ENCODE assay signal across 9 cellular contexts in genomic region chr19:45456500-45456815, GRCh38. TPM values are rescaled to one million over a fixed set of nuclear protein-coding genes. Genes with fewer than 3 reads are reported as not detected.
DNase-seq lines count a peak whose midpoint lies in the region; ATAC-seq, FAIRE-seq and TF ChIP-seq lines count a peak whose summit lies in the region.
"Had no signal": no experiment of that assay in that cellular context is flagged by ENCODE, and none has a peak within 500 bp of the region (broad histone marks: within the 10 kb centered on the region; RNA-seq: fewer than 3 reads in every experiment).

No MANE protein-coding gene starts in this region.

- H3K4me3 ChIP-seq in HUES64 (ENCODE audit: low read length) (peak overlapping the region; percentile 33), GM12878 (no peak overlapping the region), thyroid gland (replicated peaks in 1 of 3) (no peak overlapping the region), MG63 (no peak overlapping the region)

- H3K36me3 Mint-ChIP-seq in mesothelial cell of epicardium = no peaks in the 10 kb centered on the region

- no peaks in the 10 kb centered on the region for H3K36me3 ChIP-seq in HUES64 (ENCODE audit: insufficient read depth, low read length)
- H3K36me3 ChIP-seq in GM12878 (ENCODE audit: control insufficient read depth in 2 of 2, insufficient read depth in 2 of 2, low read length in 1 of 2) = no peaks in the 10 kb centered on the region
- no peaks in the 10 kb centered on the region for H3K36me3 ChIP-seq in thyroid gland
- H3K36me3 ChIP-seq in MG63 = no peaks in the 10 kb centered on the region

- H3K79me2 ChIP-seq in GM12878 (ENCODE audit: control insufficient read depth, insufficient read depth, low read length) = no peaks in the 10 kb centered on the region

- H3K4me1 ChIP-seq in HUES64 (ENCODE audit: insufficient read depth, low read length) (peaks cover 6% of the 10 kb centered on the region; the same call in 1 of the 2 replicates), GM12878 (ENCODE audit: control insufficient read depth, insufficient read depth, low read length) (peaks cover 28% of the 10 kb centered on the region), thyroid gland (peaks cover 14 to 22% of the 10 kb centered on the region in 2 donors)

- peak overlapping the region; percentile 99 for H3K27ac Mint-ChIP-seq in mesothelial cell of epicardium

- H3K27me3 ChIP-seq in HUES64 (ENCODE audit: insufficient read depth, low read length) = peaks cover 7% of the 10 kb centered on the region
- no peaks in the 10 kb centered on the region for H3K27me3 ChIP-seq in GM12878 (replicated peaks in 1 of 2; ENCODE audit: control insufficient read depth in 2 of 2, insufficient read depth in 2 of 2, low read length in 1 of 2)
- H3K27me3 ChIP-seq in thyroid gland = no peaks in the 10 kb centered on the region
- H3K27me3 ChIP-seq in MG63 = no peaks in the 10 kb centered on the region

- peaks cover 32% of the 10 kb centered on the region for H3K4me1 Mint-ChIP-seq in mesothelial cell of epicardium

- TF ChIP-seq RAD21 in GM12878 (IDR thresholded peaks at IDR 0.05; ENCODE audit: insufficient read depth, low read depth, low read length) = no peak

- no peak for TF ChIP-seq CTCF in GM12878 (IDR thresholded peaks at IDR 0.05 in 2 of 3, conservative IDR thresholded peaks at IDR 0.05 in 1 of 3; ENCODE audit: control insufficient read depth in 2 of 3, extremely low read depth in 1 of 3, insufficient read depth in 1 of 3, low read depth in 3 of 3, low read length in 3 of 3)
- no peak for TF ChIP-seq CTCF in mesothelial cell of epicardium (IDR thresholded peaks at IDR 0.05; ENCODE audit: unreplicated experiment)
- no peak for TF ChIP-seq CTCF in thyroid gland (IDR thresholded peaks at IDR 0.05)

- WGBS in HUES64 = 83% methylated on average over 2 of the region's 2 CpGs
- 50% methylated on average over 2 of the region's 2 CpGs for WGBS in GM12878 (ENCODE audit: insufficient coverage, insufficient replicate concordance, low lambda C conversion rate, missing lambda C conversion rate)
- WGBS in thyroid gland, 2 donors = 71 to 86% methylated on average over 2 of the region's 2 CpGs

- TF ChIP-seq EP300 in GM12878 (IDR thresholded peaks at IDR 0.05; ENCODE audit: borderline replicate concordance in 1 of 2, control insufficient read depth in 1 of 2, low read depth in 2 of 2, low read length in 2 of 2) = no peak

- no peak overlapping the region for H3K4me3 Mint-ChIP-seq in mesothelial cell of epicardium

- H3K27ac ChIP-seq in HUES64 (ENCODE audit: low read depth, low read length) = peak overlapping the region; percentile 89
- 0 out of 2 replicates have a peak overlapping the region, but pooled peaks have one; percentile 33 for H3K27ac ChIP-seq in GM12878 (ENCODE audit: control insufficient read depth, insufficient read depth)
- H3K27ac ChIP-seq in thyroid gland = peak overlapping the region in 2 of 3 donors; percentile 72 to 88

- no peak for FAIRE-seq in GM12878 (lab: Jason Lieb, UNC)

- peak overlapping the region; percentile 6 for H2AFZ ChIP-seq in GM12878 (ENCODE audit: control insufficient read depth, low read depth, low read length)

- no peaks in the 10 kb centered on the region for H3K27me3 Mint-ChIP-seq in mesothelial cell of epicardium (ENCODE audit: low read depth)

- H3K9me3 ChIP-seq in HUES64 (ENCODE audit: insufficient read depth, low read depth, low read length) = no peaks in the 10 kb centered on the region
- no peaks in the 10 kb centered on the region for H3K9me3 ChIP-seq in GM12878 (replicated peaks; ENCODE audit: control insufficient read depth, insufficient read depth, low read length)
- H3K9me3 ChIP-seq in thyroid gland = no peaks in the 10 kb centered on the region
- no peaks in the 10 kb centered on the region for H3K9me3 ChIP-seq in MG63

- TF ChIP-seq POLR2A in GM12878 (IDR thresholded peaks at IDR 0.05; ENCODE audit: low read depth, low read length) (no peak), thyroid gland (IDR thresholded peaks at IDR 0.05) (no peak)

- peak overlapping the region; percentile 10; the same call in 1 of the 2 replicates for H3K4me2 ChIP-seq in GM12878 (ENCODE audit: control insufficient read depth, insufficient read depth)

- RAD21 ChIA-PET in GM12878 (lab: Charles Lee; ENCODE audit: unreplicated experiment) = interaction anchor here (1.0 to 2.9 kb wide), 3 partner anchors 11 to 17 kb away, joined by 4 to 13 read pairs (median 6); partner anchors contain the start of gene FOSB

- intact Hi-C loops in GM12878 (cut with micrococcal nuclease; ENCODE audit: unreplicated experiment) (no loop called here), thyroid gland (cut with DNase I) (no loop called here)

- no peaks in the 10 kb centered on the region for H3K9me3 Mint-ChIP-seq in mesothelial cell of epicardium

- CTCF ChIA-PET in GM12878 (lab: Yijun Ruan, JAX) = interaction anchor here (0.6 to 2.4 kb wide), 11 partner anchors 10 to 878 kb away, joined by 3 to 15 read pairs (median 4); partner anchors contain the start of gene FOSB

- no peaks in the 10 kb centered on the region for H4K20me1 ChIP-seq in GM12878 (ENCODE audit: control insufficient read depth, insufficient read depth)

- POLR2A ChIA-PET in GM12878 (lab: Charles Lee) = interaction anchor here (0.5 to 1.3 kb wide), 11 partner anchors 10 to 1067 kb away, joined by 3 to 11 read pairs (median 3); partner anchors contain the start of gene FOSB

- SMC1A ChIA-PET in GM12878 (lab: Charles Lee; ENCODE audit: uncharacterized antibody, unreplicated experiment) = interaction anchor here (0.9 to 2.2 kb wide), 5 partner anchors 11 to 22 kb away, joined by 3 to 10 read pairs (median 4); partner anchors contain the start of gene FOSB

- DNase-seq in GM12878 (ENCODE audit: low read depth, low spot score) = no peak
- DNase-seq in mesothelial cell of epicardium (ENCODE audit: low spot score in 2 of 2, unreplicated experiment in 2 of 2) = no peak
- DNase-seq in thyroid gland = no peak
- DNase-seq in MG63 = no peak
- no peak for DNase-seq in NAMALWA (ENCODE audit: low spot score)
- DNase-seq: NCI-H2227 treated with DMSO at 0.1 percent for 48 hours had no signal

- H3K9ac ChIP-seq in HUES64 (ENCODE audit: low read depth, low read length) (peak overlapping the region; percentile 81), GM12878 (ENCODE audit: control insufficient read depth, insufficient read depth, low read length) (no peak overlapping the region)

- ATAC-seq in GM12878 (no peak), esophagus mucosa (no peak)

- in situ Hi-C loops in GM12878 (cut with MboI) = loop anchor here (25.0 kb wide), 1 partner anchor 1694 kb away; the partner anchor contains the start of gene SMG9

- no TSS peak for BruUV-seq in GM12878 (replicated peaks; lab: Mats Ljungman, UMichigan)

RNA-seq across cellular contexts. Expression of gene FOSB, which starts 11.3 kb away (rescaled TPM):
- polyA plus RNA-seq in HUES64 (2013, experiment 1 of 2) = 0.25 TPM
- 0.44 TPM for polyA plus RNA-seq in HUES64 (2013, experiment 2 of 2)
- 2.5 and 2.8 TPM in 2 replicates for total RNA-seq in GM12878 (2013; cell fraction: nucleolus; rRNA removed)
- 0.11 and 0.44 TPM in 2 replicates for total RNA-seq in GM12878 (2014; rRNA removed)
- 0.14 and 0.31 TPM in 2 replicates for total RNA-seq in GM12878 (2014; rRNA removed; fragmentation: Illumina TruSeq; extraction: Trizol)
- total RNA-seq in GM12878 (2021) = 0.56 and 0.69 TPM in 2 replicates
- 0.52 TPM for polyA plus RNA-seq in GM12878 (2011; ENCODE audit: low read depth)
- 0.13 and 0.20 TPM in 2 replicates for polyA plus RNA-seq in GM12878 (2011; rRNA removed)
- polyA plus RNA-seq in GM12878 (2011; cell fraction: cytosol; rRNA removed) = 0.25 and 0.34 TPM in 2 replicates
- polyA plus RNA-seq in GM12878 (2011; cell fraction: nucleus; rRNA removed) = 1.6 and 1.8 TPM in 2 replicates
- 0.83 and 1.1 TPM in 2 replicates for polyA plus RNA-seq in GM12878 (2012)
- polyA plus RNA-seq in GM12878 (2014; fragmentation: Illumina TruSeq; extraction: Trizol) = 0.28 and 0.35 TPM in 2 replicates
- under 1 TPM; 0.06 to 0.07 TPM for polyA plus RNA-seq in GM12878 (2014; fragmentation: Nextera tagmentation; extraction: Ambion mirVana)
- polyA plus RNA-seq in GM12878 (2014; rRNA removed) = 0.24 and 0.34 TPM in 2 replicates
- polyA plus RNA-seq in GM12878 (2016; fragmentation: Nextera tagmentation; extraction: Ambion mirVana) = under 1 TPM; 0.29 to 0.45 TPM
- polyA minus RNA-seq in GM12878 (2011; rRNA and poly(A)+ RNA removed) = 1.8 and 2.5 TPM in 2 replicates
- polyA minus RNA-seq in GM12878 (2011; cell fraction: cytosol; rRNA and poly(A)+ RNA removed) = not detected in 2 replicates
- polyA minus RNA-seq in GM12878 (2011; cell fraction: nucleus; rRNA and poly(A)+ RNA removed) = 3.9 and 7.5 TPM in 2 replicates
- 272 to 287 TPM (median 278 TPM) in 3 replicates for total RNA-seq in mesothelial cell of epicardium
- total RNA-seq in thyroid gland = 1 to 10 TPM; 1.6 to 3.3 (median 2.4) TPM
- 0.33 TPM in 1 of 2 replicates, not detected in the other for total RNA-seq in MG63 (2014; rRNA removed; shearing (Covaris generic); ENCODE audit: low replicate concordance)
- 2.5 TPM for total RNA-seq in esophagus mucosa

RNA-seq across cellular contexts. Expression of gene ERCC1, which starts 32.7 kb away (rescaled TPM):
- polyA plus RNA-seq in HUES64 (2013, experiment 1 of 2) = 34.4 TPM
- 45.5 TPM for polyA plus RNA-seq in HUES64 (2013, experiment 2 of 2)
- 59.3 and 59.4 TPM in 2 replicates for total RNA-seq in GM12878 (2013; cell fraction: nucleolus; rRNA removed)
- 74.7 and 82.6 TPM in 2 replicates for total RNA-seq in GM12878 (2014; rRNA removed)
- 45.4 and 57.2 TPM in 2 replicates for total RNA-seq in GM12878 (2014; rRNA removed; fragmentation: Illumina TruSeq; extraction: Trizol)
- 70.1 and 75.3 TPM in 2 replicates for total RNA-seq in GM12878 (2021)
- polyA plus RNA-seq in GM12878 (2011; ENCODE audit: low read depth) = 161 TPM
- 36.8 and 65.0 TPM in 2 replicates for polyA plus RNA-seq in GM12878 (2011; rRNA removed)
- 105 and 127 TPM in 2 replicates for polyA plus RNA-seq in GM12878 (2011; cell fraction: cytosol; rRNA removed)
- 101 and 105 TPM in 2 replicates for polyA plus RNA-seq in GM12878 (2011; cell fraction: nucleus; rRNA removed)
- polyA plus RNA-seq in GM12878 (2012) = 49.9 and 53.1 TPM in 2 replicates
- polyA plus RNA-seq in GM12878 (2014; fragmentation: Illumina TruSeq; extraction: Trizol) = 23.1 and 52.0 TPM in 2 replicates
- polyA plus RNA-seq in GM12878 (2014; fragmentation: Nextera tagmentation; extraction: Ambion mirVana) = 10 to 100 TPM; 14.7 to 36.8 TPM
- 104 and 113 TPM in 2 replicates for polyA plus RNA-seq in GM12878 (2014; rRNA removed)
- 10 to 100 TPM; 54.2 to 66.8 TPM for polyA plus RNA-seq in GM12878 (2016; fragmentation: Nextera tagmentation; extraction: Ambion mirVana)
- 51.6 and 101 TPM in 2 replicates for polyA minus RNA-seq in GM12878 (2011; rRNA and poly(A)+ RNA removed)
- 45.3 and 49.4 TPM in 2 replicates for polyA minus RNA-seq in GM12878 (2011; cell fraction: cytosol; rRNA and poly(A)+ RNA removed)
- polyA minus RNA-seq in GM12878 (2011; cell fraction: nucleus; rRNA and poly(A)+ RNA removed) = 28.0 and 31.4 TPM in 2 replicates
- total RNA-seq in mesothelial cell of epicardium = 92.8 to 100 TPM (median 96.4 TPM) in 3 replicates
- 100 to 1,000 TPM in 2 of 4 donors, 10 to 100 TPM in 2; 89.1 to 157 (median 113) TPM for total RNA-seq in thyroid gland
- 118 and 167 TPM in 2 replicates for total RNA-seq in MG63 (2014; rRNA removed; shearing (Covaris generic); ENCODE audit: low replicate concordance)
- 48.5 TPM for total RNA-seq in esophagus mucosa

RNA-seq across cellular contexts. Expression of gene RTN2, which starts 40.4 kb away (rescaled TPM):
- 17.2 TPM for polyA plus RNA-seq in HUES64 (2013, experiment 1 of 2)
- 18.8 TPM for polyA plus RNA-seq in HUES64 (2013, experiment 2 of 2)
- total RNA-seq in GM12878 (2013; cell fraction: nucleolus; rRNA removed) = 6.8 and 7.8 TPM in 2 replicates
- 4.0 and 5.2 TPM in 2 replicates for total RNA-seq in GM12878 (2014; rRNA removed)
- total RNA-seq in GM12878 (2014; rRNA removed; fragmentation: Illumina TruSeq; extraction: Trizol) = 3.4 and 4.2 TPM in 2 replicates
- 9.7 and 11.6 TPM in 2 replicates for total RNA-seq in GM12878 (2021)
- 20.8 TPM for polyA plus RNA-seq in GM12878 (2011; ENCODE audit: low read depth)
- polyA plus RNA-seq in GM12878 (2011; rRNA removed) = 1.1 and 2.6 TPM in 2 replicates
- 4.2 and 4.4 TPM in 2 replicates for polyA plus RNA-seq in GM12878 (2011; cell fraction: cytosol; rRNA removed)
- polyA plus RNA-seq in GM12878 (2011; cell fraction: nucleus; rRNA removed) = 3.1 and 4.2 TPM in 2 replicates
- polyA plus RNA-seq in GM12878 (2012) = 18.2 and 18.6 TPM in 2 replicates
- 5.5 and 5.9 TPM in 2 replicates for polyA plus RNA-seq in GM12878 (2014; fragmentation: Illumina TruSeq; extraction: Trizol)
- under 1 TPM; 0.32 to 0.42 TPM for polyA plus RNA-seq in GM12878 (2014; fragmentation: Nextera tagmentation; extraction: Ambion mirVana)
- 10.3 and 11.0 TPM in 2 replicates for polyA plus RNA-seq in GM12878 (2014; rRNA removed)
- 1 to 10 TPM; 4.8 to 4.9 TPM for polyA plus RNA-seq in GM12878 (2016; fragmentation: Nextera tagmentation; extraction: Ambion mirVana)
- 2.0 and 2.3 TPM in 2 replicates for polyA minus RNA-seq in GM12878 (2011; rRNA and poly(A)+ RNA removed)
- 1.7 and 1.8 TPM in 2 replicates for polyA minus RNA-seq in GM12878 (2011; cell fraction: cytosol; rRNA and poly(A)+ RNA removed)
- polyA minus RNA-seq in GM12878 (2011; cell fraction: nucleus; rRNA and poly(A)+ RNA removed) = 1.8 and 2.8 TPM in 2 replicates
- total RNA-seq in mesothelial cell of epicardium = 15.2 to 18.1 TPM (median 16.7 TPM) in 3 replicates
- total RNA-seq in thyroid gland = 1 to 10 TPM; 1.8 to 7.3 (median 4.6) TPM
- 4.9 and 6.1 TPM in 2 replicates for total RNA-seq in MG63 (2014; rRNA removed; shearing (Covaris generic); ENCODE audit: low replicate concordance)
- total RNA-seq in esophagus mucosa = 1.4 TPM

RNA-seq across cellular contexts. Expression of gene PPM1N, which starts 41.8 kb away (rescaled TPM):
- polyA plus RNA-seq in HUES64 (2013, experiment 1 of 2) = 5.5 TPM
- polyA plus RNA-seq in HUES64 (2013, experiment 2 of 2) = 4.8 TPM
- total RNA-seq in GM12878 (2013; cell fraction: nucleolus; rRNA removed) = 2.0 and 2.5 TPM in 2 replicates
- total RNA-seq in GM12878 (2014; rRNA removed) (3.4 and 4.1 TPM in 2 replicates), GM12878 (2014; rRNA removed; fragmentation: Illumina TruSeq; extraction: Trizol) (2.9 and 4.0 TPM in 2 replicates), GM12878 (2021) (3.5 and 4.1 TPM in 2 replicates), mesothelial cell of epicardium (0.38 to 0.60 TPM (median 0.59 TPM) in 3 replicates), thyroid gland (1 to 10 TPM in 1 of 4 donors, under 1 TPM in 1, not detected in 2; 0.73 to 1.1 TPM), esophagus mucosa (2.4 TPM)
- polyA plus RNA-seq in GM12878 (2011; ENCODE audit: low read depth) = 3.8 TPM
- polyA plus RNA-seq in GM12878 (2011; rRNA removed) (1.6 and 1.7 TPM in 2 replicates), GM12878 (2014; fragmentation: Illumina TruSeq; extraction: Trizol) (3.6 and 5.4 TPM in 2 replicates), GM12878 (2014; fragmentation: Nextera tagmentation; extraction: Ambion mirVana) (1 to 10 TPM; 4.6 to 4.7 TPM), GM12878 (2014; rRNA removed) (5.3 and 5.4 TPM in 2 replicates), GM12878 (2016; fragmentation: Nextera tagmentation; extraction: Ambion mirVana) (1 to 10 TPM; 2.6 to 3.2 TPM)
- 1.5 and 3.1 TPM in 2 replicates for polyA plus RNA-seq in GM12878 (2011; cell fraction: cytosol; rRNA removed)
- polyA plus RNA-seq in GM12878 (2011; cell fraction: nucleus; rRNA removed) = 1.8 and 2.5 TPM in 2 replicates
- polyA plus RNA-seq in GM12878 (2012) = 3.9 and 4.9 TPM in 2 replicates
- 1.1 TPM in 1 of 2 replicates, not detected in the other for polyA minus RNA-seq in GM12878 (2011; rRNA and poly(A)+ RNA removed)
- polyA minus RNA-seq in GM12878 (2011; cell fraction: cytosol; rRNA and poly(A)+ RNA removed) = not detected in 2 replicates
- polyA minus RNA-seq in GM12878 (2011; cell fraction: nucleus; rRNA and poly(A)+ RNA removed) = 0.24 and 0.86 TPM in 2 replicates
- 6.6 TPM in 1 of 2 replicates, not detected in the other for total RNA-seq in MG63 (2014; rRNA removed; shearing (Covaris generic); ENCODE audit: low replicate concordance)
- total RNA-seq: kidney epithelial cell had no signal

RNA-seq across cellular contexts. Expression of gene POLR1G, which starts 50.0 kb away (rescaled TPM):
- 22.8 TPM for polyA plus RNA-seq in HUES64 (2013, experiment 1 of 2)
- polyA plus RNA-seq in HUES64 (2013, experiment 2 of 2) = 22.9 TPM
- total RNA-seq in GM12878 (2013; cell fraction: nucleolus; rRNA removed) = 2.6 and 3.9 TPM in 2 replicates
- 18.4 and 30.9 TPM in 2 replicates for total RNA-seq in GM12878 (2014; rRNA removed)
- 19.5 and 23.2 TPM in 2 replicates for total RNA-seq in GM12878 (2014; rRNA removed; fragmentation: Illumina TruSeq; extraction: Trizol)
- total RNA-seq in GM12878 (2021) = 18.8 TPM in 2 replicates
- 1.3 TPM for polyA plus RNA-seq in GM12878 (2011; ENCODE audit: low read depth)
- 3.1 and 5.0 TPM in 2 replicates for polyA plus RNA-seq in GM12878 (2011; rRNA removed)
- polyA plus RNA-seq in GM12878 (2011; cell fraction: cytosol; rRNA removed) = 5.4 and 6.9 TPM in 2 replicates
- polyA plus RNA-seq in GM12878 (2011; cell fraction: nucleus; rRNA removed) = 2.1 and 4.8 TPM in 2 replicates
- polyA plus RNA-seq in GM12878 (2012) = 3.3 and 4.2 TPM in 2 replicates
- polyA plus RNA-seq in GM12878 (2014; fragmentation: Illumina TruSeq; extraction: Trizol) = 13.3 and 22.1 TPM in 2 replicates
- polyA plus RNA-seq in GM12878 (2014; fragmentation: Nextera tagmentation; extraction: Ambion mirVana) = 1 to 10 TPM; 2.0 to 5.4 TPM
- 17.4 and 24.4 TPM in 2 replicates for polyA plus RNA-seq in GM12878 (2014; rRNA removed)
- polyA plus RNA-seq in GM12878 (2016; fragmentation: Nextera tagmentation; extraction: Ambion mirVana) = 10 to 100 TPM; 23.2 to 24.3 TPM
- 2.6 and 3.6 TPM in 2 replicates for polyA minus RNA-seq in GM12878 (2011; rRNA and poly(A)+ RNA removed)
- 4.0 and 6.8 TPM in 2 replicates for polyA minus RNA-seq in GM12878 (2011; cell fraction: cytosol; rRNA and poly(A)+ RNA removed)
- polyA minus RNA-seq in GM12878 (2011; cell fraction: nucleus; rRNA and poly(A)+ RNA removed) = 1.3 and 3.3 TPM in 2 replicates
- 6.7 to 7.5 TPM (median 6.7 TPM) in 3 replicates for total RNA-seq in mesothelial cell of epicardium
- 1 to 10 TPM; 1.3 to 9.1 (median 4.2) TPM for total RNA-seq in thyroid gland
- 27.1 and 44.0 TPM in 2 replicates for total RNA-seq in MG63 (2014; rRNA removed; shearing (Covaris generic); ENCODE audit: low replicate concordance)
- total RNA-seq in esophagus mucosa = 6.5 TPM

Comparison
In these comparisons a context has a peak if more than half of its experiments do, and no peak if none do; other contexts are left out.
1. H3K27ac ChIP-seq: peak in every context shown above with its lines; median percentile 89 in HUES64; 80 in thyroid gland; 33 in GM12878.
2. RNA of gene FOSB, which starts 11.3 kb away (total RNA-seq): 272 to 287 TPM in mesothelial cell of epicardium; 1.6 to 3.3 TPM in thyroid gland, 2.5 TPM in esophagus mucosa (single experiment), 0.33 TPM in MG63 and 0.11 to 2.8 TPM in GM12878; every median in the first group is over 10 times any median in the second.